Comparison of ENCODE assay signal across 27 cellular contexts in genomic region chr9:99373912-99374311, GRCh38.
A peak's percentile ranks its signal among the peaks of the same experiment; 100 is the strongest.
DNase-seq lines count a peak whose midpoint lies in the region; ATAC-seq and TF ChIP-seq lines count a peak whose summit lies in the region.
"Had no signal": no experiment of that assay in that cellular context is flagged by ENCODE, and none has a peak within 500 bp of the region (broad histone marks: within the 10 kb centered on the region; RNA-seq: fewer than 3 reads in every experiment).

No MANE protein-coding gene starts in this region.

- H3K36me3 Mint-ChIP-seq in glutamatergic neuron (ENCODE audit: unreplicated experiment) (peaks cover 5% of the 10 kb centered on the region), osteocyte (ENCODE audit: unreplicated experiment) (no peaks in the 10 kb centered on the region)
- H3K36me3 Mint-ChIP-seq: CD8-positive, alpha-beta T cell had no signal

- TF ChIP-seq CTCF in dorsolateral prefrontal cortex (IDR thresholded peaks at IDR 0.05 in 54 of 56, conservative IDR thresholded peaks at IDR 0.05 in 2 of 56; ENCODE audit: low read depth in 1 of 56, partially characterized antibody in 56 of 56) (no peak), foreskin keratinocyte (conservative IDR thresholded peaks at IDR 0.05) (no peak), glutamatergic neuron (IDR thresholded peaks at IDR 0.05; ENCODE audit: partially characterized antibody, unreplicated experiment) (no peak), osteocyte (IDR thresholded peaks at IDR 0.05) (no peak)

- ATAC-seq in foreskin keratinocyte: no peak
- ATAC-seq: activated naive CD8-positive, alpha-beta T cell treated with anti-CD3 and anti-CD28 coated beads, Interleukin-2, amount 50 U/mL, for 24 hours; CD8-positive, alpha-beta T cell; heart left ventricle; stimulated activated naive CD8-positive, alpha-beta T cell treated with anti-CD3 and anti-CD28 coated beads, Interleukin-15, Interleukin-2, amounts not matched to agents 100 U/mL and 50 U/mL, for 24 hours had no signal

- DNase-seq in NCI-H345 (lab: John Stamatoyannopoulos, UW): peak; percentile 11
- no peak for DNase-seq in NCI-H345 treated with DMSO at 0.1 percent for 48 hours (lab: John Stamatoyannopoulos, UW; ENCODE audit: unreplicated experiment)
- peak; percentile 37 to 77 for DNase-seq in NCI-H524 (lab: John Stamatoyannopoulos, UW)
- DNase-seq in dorsolateral prefrontal cortex: peak in 8 of 10 donors; percentile 52 to 90 (median 76)
- peak; percentile 72 for DNase-seq in superior temporal gyrus (ENCODE audit: extremely low spot score)
- DNase-seq in foreskin keratinocyte: no peak
- DNase-seq in glutamatergic neuron: no peak
- no peak for DNase-seq in osteocyte (ENCODE audit: extremely low spot score, unreplicated experiment)
- DNase-seq: activated CD4-positive, alpha-beta T cell treated with anti-CD3 and anti-CD28 coated beads, Interleukin-2, amount 10 ng/mL, durations not matched to agents 7 days and 5 days; activated naive CD8-positive, alpha-beta T cell treated with anti-CD3 and anti-CD28 coated beads, Interleukin-2, amount 50 U/mL, for 24 hours; activated T-cell treated with anti-CD3 and anti-CD28 coated beads, Interleukin-2, amount 50 U/mL, for 48 hours; CD8-positive, alpha-beta T cell; DMS153; effector CD4-positive, alpha-beta T cell; erythroblast; H7; heart left ventricle; Karpas-422; MV-4-11; NCI-H2081; NCI-H526; SJCRH30; stimulated activated CD4-positive, alpha-beta T cell treated with anti-CD3 and anti-CD28 coated beads, Interleukin-15, amount 100 ng/mL, for 24 hours; stimulated activated naive CD8-positive, alpha-beta T cell treated with anti-CD3 and anti-CD28 coated beads, Interleukin-15, Interleukin-2, amounts not matched to agents 100 U/mL and 50 U/mL, for 24 hours; T1000 had no signal

- intact Hi-C loops in dorsolateral prefrontal cortex (cut with DNase I): no loop called here

- H3K4me1 Mint-ChIP-seq in glutamatergic neuron (ENCODE audit: low read depth, unreplicated experiment) (peaks cover 19% of the 10 kb centered on the region), osteocyte (ENCODE audit: unreplicated experiment) (peaks cover 38% of the 10 kb centered on the region)

- H3K4me1 ChIP-seq in foreskin keratinocyte: no peaks in the 10 kb centered on the region

- H3K9me3 Mint-ChIP-seq in glutamatergic neuron (ENCODE audit: unreplicated experiment) (peaks cover 5% of the 10 kb centered on the region), osteocyte (ENCODE audit: unreplicated experiment) (no peaks in the 10 kb centered on the region)
- H3K9me3 Mint-ChIP-seq: activated CD4-positive, alpha-beta T cell treated with anti-CD3 and anti-CD28 coated beads, Interleukin-2, amount 10 ng/mL, durations not matched to agents 7 days and 5 days; activated naive CD8-positive, alpha-beta T cell treated with anti-CD3 and anti-CD28 coated beads, Interleukin-2, amount 50 U/mL, for 24 hours; CD8-positive, alpha-beta T cell had no signal

- H3K27me3 Mint-ChIP-seq in glutamatergic neuron (ENCODE audit: unreplicated experiment): no peaks in the 10 kb centered on the region
- no peaks in the 10 kb centered on the region for H3K27me3 Mint-ChIP-seq in osteocyte (ENCODE audit: unreplicated experiment)

- H3K27ac ChIP-seq in dorsolateral prefrontal cortex (peak overlapping the region in 14 of 59 donors; percentile 3 to 66 (median 34)), foreskin keratinocyte (no peak overlapping the region)
- H3K27ac ChIP-seq: heart left ventricle, SJCRH30, thoracic aorta had no signal

- no peak overlapping the region for H3K4me3 Mint-ChIP-seq in glutamatergic neuron (ENCODE audit: unreplicated experiment)
- H3K4me3 Mint-ChIP-seq in osteocyte (ENCODE audit: unreplicated experiment): no peak overlapping the region
- H3K4me3 Mint-ChIP-seq: activated CD4-positive, alpha-beta T cell treated with anti-CD3 and anti-CD28 coated beads, Interleukin-2, amount 10 ng/mL, durations not matched to agents 7 days and 5 days; activated naive CD8-positive, alpha-beta T cell treated with anti-CD3 and anti-CD28 coated beads, Interleukin-2, amount 50 U/mL, for 24 hours; B cell; CD8-positive, alpha-beta T cell had no signal

- H3K27ac Mint-ChIP-seq in glutamatergic neuron (ENCODE audit: unreplicated experiment) (no peak overlapping the region), osteocyte (ENCODE audit: unreplicated experiment) (no peak overlapping the region)
- H3K27ac Mint-ChIP-seq: activated CD4-positive, alpha-beta T cell treated with anti-CD3 and anti-CD28 coated beads, Interleukin-2, amount 10 ng/mL, durations not matched to agents 7 days and 5 days; activated naive CD8-positive, alpha-beta T cell treated with anti-CD3 and anti-CD28 coated beads, Interleukin-2, amount 50 U/mL, for 24 hours; B cell; CD8-positive, alpha-beta T cell had no signal

- H3K4me3 ChIP-seq in dorsolateral prefrontal cortex: no peak overlapping the region
- H3K4me3 ChIP-seq: heart left ventricle, SJCRH30, thoracic aorta had no signal

- H3K27me3 ChIP-seq in dorsolateral prefrontal cortex: no peaks in the 10 kb centered on the region
- H3K27me3 ChIP-seq in foreskin keratinocyte: peaks cover 28% of the 10 kb centered on the region
- H3K27me3 ChIP-seq: heart left ventricle, SJCRH30 had no signal

Comparison
In these comparisons a context has a peak if more than half of its experiments do, and no peak if none do; other contexts are left out.
1. DNase-seq: peak in NCI-H345 (single experiment), NCI-H524 (2 of 2), dorsolateral prefrontal cortex (8 of 10) and superior temporal gyrus (single experiment); none in NCI-H345 treated with DMSO at 0.1 percent for 48 hours (single experiment), foreskin keratinocyte (0 of 2), glutamatergic neuron (single experiment) and osteocyte (single experiment).